9 cellular contexts compared by ENCODE assay signal in genomic region chr6:159970659-159971063, GRCh38. TPM values are rescaled to one million over a fixed set of nuclear protein-coding genes. Genes with fewer than 3 reads are reported as not detected.
DNase-seq lines count a peak whose midpoint lies in the region; ATAC-seq and TF ChIP-seq lines count a peak whose summit lies in the region.
"Had no signal": no experiment of that assay in that cellular context is flagged by ENCODE, and none has a peak within 500 bp of the region (broad histone marks: within the 10 kb centered on the region; RNA-seq: fewer than 3 reads in every experiment).

No MANE protein-coding gene starts in this region.

- H3K9me3 ChIP-seq in liver (ENCODE audit: control insufficient read depth in 4 of 4, low read length in 3 of 4) (no peaks in the 10 kb centered on the region), transverse colon (no peaks in the 10 kb centered on the region)

- intact Hi-C loops in transverse colon (cut with DNase I; ENCODE audit: low total_unique reads) = no loop called here

- peak overlapping the region in 2 of 3 donors; percentile 68 to 98 for H3K4me3 ChIP-seq in liver (ENCODE audit: low read depth in 1 of 3, low read length in 3 of 3)
- peak overlapping the region in 1 of 4 donors; percentile 90 for H3K4me3 ChIP-seq in transverse colon

- H3K27ac Mint-ChIP-seq in activated naive CD4-positive, alpha-beta T cell treated with anti-CD3 and anti-CD28 coated beads, Interleukin-2, amount 10 ng/mL, durations not matched to agents 7 days and 5 days = no peak overlapping the region
- peak overlapping the region in 1 of 2 donors; percentile 95 for H3K27ac Mint-ChIP-seq in activated naive CD4-positive, alpha-beta T cell treated with anti-CD3 and anti-CD28 coated beads, Interleukin-2, amount 50 U/mL, for 72 hours
- peak overlapping the region; percentile 93 for H3K27ac Mint-ChIP-seq in activated naive CD8-positive, alpha-beta T cell treated with anti-CD3 and anti-CD28 coated beads for 36 hours

- WGBS in liver = 94% methylated on average over 18 of the region's 18 CpGs
- WGBS in transverse colon (ENCODE audit: low coverage in 1 of 2), 2 donors = 88 to 90% methylated on average over 2 to 18 of the region's 18 CpGs

- no peak for TF ChIP-seq RAD21 in liver (IDR thresholded peaks at IDR 0.05)

- peaks cover 14% of the 10 kb centered on the region for H3K27me3 Mint-ChIP-seq in activated naive CD4-positive, alpha-beta T cell treated with anti-CD3 and anti-CD28 coated beads, Interleukin-2, amount 10 ng/mL, durations not matched to agents 7 days and 5 days
- no peaks in the 10 kb centered on the region for H3K27me3 Mint-ChIP-seq in activated naive CD8-positive, alpha-beta T cell treated with anti-CD3 and anti-CD28 coated beads for 36 hours

- no peak for DNase-seq in activated naive CD4-positive, alpha-beta T cell treated with anti-CD3 and anti-CD28 coated beads, Interleukin-2, amount 10 ng/mL, durations not matched to agents 7 days and 5 days
- no peak for DNase-seq in activated naive CD4-positive, alpha-beta T cell treated with anti-CD3 and anti-CD28 coated beads, Interleukin-2, amount 50 U/mL, for 72 hours (ENCODE audit: low spot score in 2 of 2)
- DNase-seq in activated naive CD8-positive, alpha-beta T cell treated with anti-CD3 and anti-CD28 coated beads for 36 hours = no peak
- no peak for DNase-seq in transverse colon
- DNase-seq in NCI-H1417 (lab: John Stamatoyannopoulos, UW) = no peak
- no peak for DNase-seq in KBM-7
- DNase-seq: occipital lobe had no signal

- no peaks in the 10 kb centered on the region for H3K9me3 Mint-ChIP-seq in activated naive CD4-positive, alpha-beta T cell treated with anti-CD3 and anti-CD28 coated beads, Interleukin-2, amount 10 ng/mL, durations not matched to agents 7 days and 5 days
- no peaks in the 10 kb centered on the region for H3K9me3 Mint-ChIP-seq in activated naive CD4-positive, alpha-beta T cell treated with anti-CD3 and anti-CD28 coated beads, Interleukin-2, amount 50 U/mL, for 72 hours
- H3K9me3 Mint-ChIP-seq in activated naive CD8-positive, alpha-beta T cell treated with anti-CD3 and anti-CD28 coated beads for 36 hours = no peaks in the 10 kb centered on the region

- H3K4me3 Mint-ChIP-seq in activated naive CD4-positive, alpha-beta T cell treated with anti-CD3 and anti-CD28 coated beads, Interleukin-2, amount 10 ng/mL, durations not matched to agents 7 days and 5 days = peak overlapping the region; percentile 96
- peak overlapping the region; percentile 97 for H3K4me3 Mint-ChIP-seq in activated naive CD8-positive, alpha-beta T cell treated with anti-CD3 and anti-CD28 coated beads for 36 hours

- CTCF ChIA-PET in activated naive CD4-positive, alpha-beta T cell treated with anti-CD3 and anti-CD28 coated beads, Interleukin-2, amount 10 ng/mL, durations not matched to agents 7 days and 5 days (lab: Charles Lee) = interaction anchor here (0.6 to 1.3 kb wide), 2 partner anchors 9 to 11 kb away, joined by 3 read pairs; no protein-coding TSS in a partner anchor

- no peak for TF ChIP-seq EP300 in transverse colon (IDR thresholded peaks at IDR 0.05; ENCODE audit: low read depth)

- H3K36me3 Mint-ChIP-seq in activated naive CD4-positive, alpha-beta T cell treated with anti-CD3 and anti-CD28 coated beads, Interleukin-2, amount 10 ng/mL, durations not matched to agents 7 days and 5 days = peaks cover 21% of the 10 kb centered on the region
- peaks cover 13 to 22% of the 10 kb centered on the region in 2 donors for H3K36me3 Mint-ChIP-seq in activated naive CD4-positive, alpha-beta T cell treated with anti-CD3 and anti-CD28 coated beads, Interleukin-2, amount 50 U/mL, for 72 hours
- H3K36me3 Mint-ChIP-seq in activated naive CD8-positive, alpha-beta T cell treated with anti-CD3 and anti-CD28 coated beads for 36 hours = peaks cover 38% of the 10 kb centered on the region

- no peak for ATAC-seq in activated naive CD4-positive, alpha-beta T cell treated with anti-CD3 and anti-CD28 coated beads, Interleukin-2, amount 50 U/mL, for 72 hours
- ATAC-seq in GM21526 (IDR thresholded peaks at IDR 0.05; ENCODE audit: low FRiP score, unreplicated experiment) = no peak

- peak overlapping the region in 1 of 2 donors; percentile 52 for H3K9ac ChIP-seq in liver (ENCODE audit: low read depth in 1 of 2, low read length in 2 of 2)

- in situ Hi-C loops in transverse colon (cut with MboI; ENCODE audit: low pct_ligation_motif_present in 1 of 4, low pct_unique_long_range_greater_than_20kb in 1 of 4, low sequenced_read_pairs in 3 of 4) = loop anchor here in 1 of 4 donors (25.0 kb wide), 1 partner anchor 283 kb away; the partner anchor contains the start of gene SOD2
- in situ Hi-C loops in KBM-7 (cut with MboI; ENCODE audit: low pct_unique_long_range_greater_than_20kb, low sequenced_read_pairs) = no loop called here

- TF ChIP-seq POLR2A in transverse colon (IDR thresholded peaks at IDR 0.05) = no peak

- no peaks in the 10 kb centered on the region for H3K36me3 ChIP-seq in liver (ENCODE audit: control insufficient read depth in 4 of 4, insufficient read depth in 3 of 4, low read depth in 1 of 4, low read length in 3 of 4)
- H3K36me3 ChIP-seq in transverse colon = no peaks in the 10 kb centered on the region

- TF ChIP-seq CTCF in liver (IDR thresholded peaks at IDR 0.05; ENCODE audit: low read depth, low read length, missing input control) = no peak
- no peak for TF ChIP-seq CTCF in transverse colon (IDR thresholded peaks at IDR 0.05)

- H3K4me1 ChIP-seq in liver (ENCODE audit: control insufficient read depth in 4 of 4, insufficient read depth in 4 of 4, low read length in 3 of 4) (peaks cover 3 to 28% (median 6%) of the 10 kb centered on the region in 4 donors), transverse colon (peaks cover 4 to 56% (median 19%) of the 10 kb centered on the region in 4 donors)

- H3K27me3 ChIP-seq in liver (ENCODE audit: control insufficient read depth in 4 of 4, insufficient read depth in 4 of 4, low read length in 3 of 4) = no peaks in the 10 kb centered on the region
- H3K27me3 ChIP-seq in transverse colon = no peaks in the 10 kb centered on the region

- H3K4me1 Mint-ChIP-seq in activated naive CD4-positive, alpha-beta T cell treated with anti-CD3 and anti-CD28 coated beads, Interleukin-2, amount 10 ng/mL, durations not matched to agents 7 days and 5 days = peaks cover 65% of the 10 kb centered on the region
- H3K4me1 Mint-ChIP-seq in activated naive CD8-positive, alpha-beta T cell treated with anti-CD3 and anti-CD28 coated beads for 36 hours = peaks cover 54% of the 10 kb centered on the region

- H3K27ac ChIP-seq in liver (ENCODE audit: low read depth in 1 of 2, low read length in 2 of 2) (peak overlapping the region; percentile 86 to 93), transverse colon (peak overlapping the region in 3 of 4 donors; percentile 92 to 95 (median 94))

TF ChIP-seq in liver, 16 proteins besides CTCF, POLR2A, EP300 and RAD21:
- TF ChIP-seq YY1 (IDR thresholded peaks at IDR 0.05) (no peak), REST (IDR thresholded peaks at IDR 0.05) (no peak), JUND (IDR thresholded peaks at IDR 0.05) (no peak), FOXA2 (IDR thresholded peaks at IDR 0.05) (no peak), HNF4A (conservative IDR thresholded peaks at IDR 0.05) (no peak), FOXA1 (IDR thresholded peaks at IDR 0.05) (no peak), EGR1 (IDR thresholded peaks at IDR 0.05; ENCODE audit: low read depth in 2 of 2) (no peak), GABPA (IDR thresholded peaks at IDR 0.05 in 1 of 2, conservative IDR thresholded peaks at IDR 0.05 in 1 of 2) (no peak)

RNA-seq across cellular contexts. Expression of gene IGF2R, which starts 1.8 kb away (rescaled TPM):
- total RNA-seq in activated naive CD4-positive, alpha-beta T cell treated with anti-CD3 and anti-CD28 coated beads, Interleukin-2, amount 50 U/mL, for 72 hours = 100 to 1,000 TPM in 1 of 2 donors, 10 to 100 TPM in 1; 73.8 to 105 TPM
- total RNA-seq in activated naive CD8-positive, alpha-beta T cell treated with anti-CD3 and anti-CD28 coated beads for 36 hours = 10 to 100 TPM; 74.9 to 77.7 TPM
- total RNA-seq in liver (10 to 100 TPM; 67.3 to 84.9 TPM), transverse colon (100 to 1,000 TPM in 1 of 4 donors, 10 to 100 TPM in 3; 48.8 to 106 (median 92.3) TPM)
- 10 to 100 TPM; 16.6 to 24.1 TPM for polyA plus RNA-seq in liver
